In the genomic region with DNA sequence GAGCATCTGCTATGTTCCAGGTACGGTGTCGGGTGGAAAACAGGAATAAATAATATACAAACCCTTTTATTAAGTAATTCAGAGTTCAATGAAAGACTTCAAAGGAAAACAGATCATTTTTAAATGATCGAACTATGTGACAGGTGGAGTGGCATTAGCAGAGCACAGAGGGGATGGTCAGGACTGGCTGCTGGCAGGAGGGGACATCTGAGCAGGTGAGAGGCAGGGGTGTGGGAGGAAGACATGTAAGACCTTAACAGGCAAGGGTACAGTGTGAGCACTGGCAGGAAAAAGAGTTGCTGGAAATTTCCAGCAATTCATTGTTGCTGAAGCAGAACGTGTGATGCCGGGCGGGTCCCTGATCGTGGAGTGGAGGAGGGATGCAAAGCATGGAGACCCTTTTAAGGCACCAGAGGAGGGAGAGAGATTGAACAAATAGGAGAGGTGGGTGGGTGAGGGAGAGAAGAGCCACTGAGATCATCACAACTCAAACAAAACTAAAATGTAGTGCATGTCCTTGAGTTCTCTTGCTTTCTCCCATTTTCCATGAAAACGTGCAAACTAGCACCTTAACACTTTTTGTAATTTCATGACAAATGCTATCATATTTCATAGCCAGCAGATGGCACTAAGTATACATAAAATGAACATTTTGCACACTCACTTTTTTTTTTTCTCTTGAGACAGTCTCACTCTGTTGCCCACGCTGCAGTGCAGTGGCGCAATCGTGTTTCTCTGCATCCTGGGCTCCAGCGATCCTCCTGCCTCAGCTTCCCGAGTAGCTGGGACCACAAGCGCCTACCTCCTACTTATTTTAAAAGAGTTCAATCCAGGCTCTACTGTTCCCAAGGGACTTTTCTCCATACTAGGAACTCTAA, we compare ENCODE assay signal across 8 cellular contexts. TPM values are rescaled to one million over a fixed set of nuclear protein-coding genes. Genes with fewer than 3 reads are reported as not detected.
DNase-seq lines count a peak whose midpoint lies in the region; ATAC-seq, FAIRE-seq and TF ChIP-seq lines count a peak whose summit lies in the region.
"Not testable (repeated sequence)": the region's sequence is repeated elsewhere in the genome, so short reads cannot be mapped to it uniquely, and the experiment has no call there.

No MANE protein-coding gene starts in this region.

- TF ChIP-seq CTCF in AG09309 (IDR thresholded peaks at IDR 0.05; ENCODE audit: control insufficient read depth, insufficient read depth, low read depth, low read length, missing control alignments); astrocyte (IDR thresholded peaks at IDR 0.05; ENCODE audit: insufficient read depth, low read depth, low read length): not testable (repeated sequence)

- H2AFZ ChIP-seq in astrocyte (ENCODE audit: low read depth, low read length): not testable (repeated sequence)

- H3K36me3 Mint-ChIP-seq in astrocyte (ENCODE audit: low read depth, unreplicated experiment); naive B cell: not testable (repeated sequence)

- H3K4me1 ChIP-seq in astrocyte (ENCODE audit: insufficient read depth, low read length): not testable (repeated sequence)

- not testable (repeated sequence) for H3K4me2 ChIP-seq in astrocyte (ENCODE audit: low read length)

- FAIRE-seq in astrocyte (lab: Jason Lieb, UNC): not testable (repeated sequence)
- FAIRE-seq in frontal cortex (lab: Jason Lieb, UNC): peak; percentile 66

- not testable (repeated sequence) for H3K27ac ChIP-seq in astrocyte (ENCODE audit: low read depth, low read length)

- not testable (repeated sequence) for H3K36me3 ChIP-seq in astrocyte (ENCODE audit: insufficient read depth, low read length)

- H3K9me3 ChIP-seq in astrocyte (ENCODE audit: insufficient read depth, low read depth, low read length): not testable (repeated sequence)

- not testable (repeated sequence) for H3K9ac ChIP-seq in astrocyte (ENCODE audit: low read length)

- not testable (repeated sequence) for H3K9me3 Mint-ChIP-seq in astrocyte (ENCODE audit: unreplicated experiment); naive B cell

- H3K4me3 ChIP-seq in AG09309 (ENCODE audit: control insufficient read depth, low read depth, low read length); astrocyte (ENCODE audit: insufficient read depth, low read depth, low read length): not testable (repeated sequence)

- H3K4me1 Mint-ChIP-seq in astrocyte (ENCODE audit: low read depth, unreplicated experiment); naive B cell: not testable (repeated sequence)

- H3K4me3 Mint-ChIP-seq in astrocyte (ENCODE audit: unreplicated experiment); naive B cell: not testable (repeated sequence)

- not testable (repeated sequence) for H3K27ac Mint-ChIP-seq in astrocyte (ENCODE audit: unreplicated experiment)
- peak overlapping the region in 1 of 6 donors; percentile 75 for H3K27ac Mint-ChIP-seq in naive B cell

- H3K27me3 ChIP-seq in astrocyte (ENCODE audit: insufficient read depth, low read length): not testable (repeated sequence)

- DNase-seq in AG09309 (ENCODE audit: low read depth) (peak; percentile 5), NCI-H146 (lab: John Stamatoyannopoulos, UW) (peak; percentile 51), RKO (ENCODE audit: low spot score) (peak; percentile 63), astrocyte (ENCODE audit: low read depth) (peak; percentile 21), naive B cell (peak; percentile 15)
- not testable (repeated sequence) for DNase-seq in frontal cortex (ENCODE audit: low spot score in 2 of 2)

- not testable (repeated sequence) for H4K20me1 ChIP-seq in astrocyte (ENCODE audit: insufficient read depth, low read length)

- H3K79me2 ChIP-seq in astrocyte (ENCODE audit: insufficient read depth, low read length): not testable (repeated sequence)

- peak; percentile 60 for ATAC-seq in GM18499 (IDR thresholded peaks at IDR 0.05; ENCODE audit: insufficient read depth, unreplicated experiment)
- peak; percentile 78 for ATAC-seq in HG03159 (IDR thresholded peaks at IDR 0.05; ENCODE audit: unreplicated experiment)
- ATAC-seq in naive B cell (ENCODE audit: low read depth in 2 of 2): peak; percentile 43 to 55

- H3K27me3 Mint-ChIP-seq in astrocyte (ENCODE audit: low read depth, unreplicated experiment): peaks cover 12% of the 10 kb centered on the region
- H3K27me3 Mint-ChIP-seq in naive B cell: peaks cover 8 to 63% (median 35%) of the 10 kb centered on the region in 3 donors

RNA-seq across cellular contexts. Expression of gene DPY19L1, which starts 35.9 kb away (rescaled TPM):
- total RNA-seq in astrocyte (46.4 and 69.2 TPM in 2 replicates), frontal cortex (25.7 TPM)
- 1 to 10 TPM in 5 of 6 donors, under 1 TPM in 1; 0.60 to 2.1 (median 1.3) TPM for polyA plus RNA-seq in naive B cell (ENCODE audit: low read depth in 6 of 6)
